Comparison of ENCODE assay signal across 1 cellular context in genomic region chr10:56605043-56605442, GRCh38.
TF ChIP-seq lines count a peak whose summit lies in the region.

No MANE protein-coding gene starts in this region.

TF ChIP-seq in GM23338, 12 proteins besides CTCF, POLR2A, EP300 and RAD21 (continued from another document):
- TF ChIP-seq, protein P1, sequence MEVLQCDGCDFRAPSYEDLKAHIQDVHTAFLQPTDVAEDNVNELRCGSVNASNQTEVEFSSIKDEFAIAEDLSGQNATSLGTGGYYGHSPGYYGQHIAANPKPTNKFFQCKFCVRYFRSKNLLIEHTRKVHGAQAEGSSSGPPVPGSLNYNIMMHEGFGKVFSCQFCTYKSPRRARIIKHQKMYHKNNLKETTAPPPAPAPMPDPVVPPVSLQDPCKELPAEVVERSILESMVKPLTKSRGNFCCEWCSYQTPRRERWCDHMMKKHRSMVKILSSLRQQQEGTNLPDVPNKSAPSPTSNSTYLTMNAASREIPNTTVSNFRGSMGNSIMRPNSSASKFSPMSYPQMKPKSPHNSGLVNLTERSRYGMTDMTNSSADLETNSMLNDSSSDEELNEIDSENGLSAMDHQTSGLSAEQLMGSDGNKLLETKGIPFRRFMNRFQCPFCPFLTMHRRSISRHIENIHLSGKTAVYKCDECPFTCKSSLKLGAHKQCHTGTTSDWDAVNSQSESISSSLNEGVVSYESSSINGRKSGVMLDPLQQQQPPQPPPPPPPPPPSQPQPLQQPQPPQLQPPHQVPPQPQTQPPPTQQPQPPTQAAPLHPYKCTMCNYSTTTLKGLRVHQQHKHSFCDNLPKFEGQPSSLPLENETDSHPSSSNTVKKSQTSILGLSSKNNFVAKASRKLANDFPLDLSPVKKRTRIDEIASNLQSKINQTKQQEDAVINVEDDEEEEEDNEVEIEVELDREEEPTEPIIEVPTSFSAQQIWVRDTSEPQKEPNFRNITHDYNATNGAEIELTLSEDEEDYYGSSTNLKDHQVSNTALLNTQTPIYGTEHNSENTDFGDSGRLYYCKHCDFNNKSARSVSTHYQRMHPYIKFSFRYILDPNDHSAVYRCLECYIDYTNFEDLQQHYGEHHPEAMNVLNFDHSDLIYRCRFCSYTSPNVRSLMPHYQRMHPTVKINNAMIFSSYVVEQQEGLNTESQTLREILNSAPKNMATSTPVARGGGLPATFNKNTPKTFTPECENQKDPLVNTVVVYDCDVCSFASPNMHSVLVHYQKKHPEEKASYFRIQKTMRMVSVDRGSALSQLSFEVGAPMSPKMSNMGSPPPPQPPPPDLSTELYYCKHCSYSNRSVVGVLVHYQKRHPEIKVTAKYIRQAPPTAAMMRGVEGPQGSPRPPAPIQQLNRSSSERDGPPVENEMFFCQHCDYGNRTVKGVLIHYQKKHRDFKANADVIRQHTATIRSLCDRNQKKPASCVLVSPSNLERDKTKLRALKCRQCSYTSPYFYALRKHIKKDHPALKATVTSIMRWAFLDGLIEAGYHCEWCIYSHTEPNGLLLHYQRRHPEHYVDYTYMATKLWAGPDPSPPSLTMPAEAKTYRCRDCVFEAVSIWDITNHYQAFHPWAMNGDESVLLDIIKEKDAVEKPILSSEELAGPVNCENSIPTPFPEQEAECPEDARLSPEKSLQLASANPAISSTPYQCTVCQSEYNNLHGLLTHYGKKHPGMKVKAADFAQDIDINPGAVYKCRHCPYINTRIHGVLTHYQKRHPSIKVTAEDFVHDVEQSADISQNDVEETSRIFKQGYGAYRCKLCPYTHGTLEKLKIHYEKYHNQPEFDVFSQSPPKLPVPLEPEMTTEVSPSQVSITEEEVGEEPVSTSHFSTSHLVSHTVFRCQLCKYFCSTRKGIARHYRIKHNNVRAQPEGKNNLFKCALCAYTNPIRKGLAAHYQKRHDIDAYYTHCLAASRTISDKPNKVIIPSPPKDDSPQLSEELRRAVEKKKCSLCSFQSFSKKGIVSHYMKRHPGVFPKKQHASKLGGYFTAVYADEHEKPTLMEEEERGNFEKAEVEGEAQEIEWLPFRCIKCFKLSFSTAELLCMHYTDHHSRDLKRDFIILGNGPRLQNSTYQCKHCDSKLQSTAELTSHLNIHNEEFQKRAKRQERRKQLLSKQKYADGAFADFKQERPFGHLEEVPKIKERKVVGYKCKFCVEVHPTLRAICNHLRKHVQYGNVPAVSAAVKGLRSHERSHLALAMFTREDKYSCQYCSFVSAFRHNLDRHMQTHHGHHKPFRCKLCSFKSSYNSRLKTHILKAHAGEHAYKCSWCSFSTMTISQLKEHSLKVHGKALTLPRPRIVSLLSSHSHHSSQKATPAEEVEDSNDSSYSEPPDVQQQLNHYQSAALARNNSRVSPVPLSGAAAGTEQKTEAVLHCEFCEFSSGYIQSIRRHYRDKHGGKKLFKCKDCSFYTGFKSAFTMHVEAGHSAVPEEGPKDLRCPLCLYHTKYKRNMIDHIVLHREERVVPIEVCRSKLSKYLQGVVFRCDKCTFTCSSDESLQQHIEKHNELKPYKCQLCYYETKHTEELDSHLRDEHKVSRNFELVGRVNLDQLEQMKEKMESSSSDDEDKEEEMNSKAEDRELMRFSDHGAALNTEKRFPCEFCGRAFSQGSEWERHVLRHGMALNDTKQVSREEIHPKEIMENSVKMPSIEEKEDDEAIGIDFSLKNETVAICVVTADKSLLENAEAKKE (CRISPR knock-in tag; IDR thresholded peaks at IDR 0.05) = no peak
- no peak for TF ChIP-seq EZH2phosphoT487 (IDR thresholded peaks at IDR 0.05; ENCODE audit: unreplicated experiment)
- no peak for TF ChIP-seq STAT1 (IDR thresholded peaks at IDR 0.05; ENCODE audit: unreplicated experiment)
- no peak for TF ChIP-seq ZNF331 (CRISPR knock-in tag; IDR thresholded peaks at IDR 0.05; ENCODE audit: low read depth)
- TF ChIP-seq POLR2AphosphoS5 (IDR thresholded peaks at IDR 0.05; ENCODE audit: low read depth) = no peak
- TF ChIP-seq, protein P2, sequence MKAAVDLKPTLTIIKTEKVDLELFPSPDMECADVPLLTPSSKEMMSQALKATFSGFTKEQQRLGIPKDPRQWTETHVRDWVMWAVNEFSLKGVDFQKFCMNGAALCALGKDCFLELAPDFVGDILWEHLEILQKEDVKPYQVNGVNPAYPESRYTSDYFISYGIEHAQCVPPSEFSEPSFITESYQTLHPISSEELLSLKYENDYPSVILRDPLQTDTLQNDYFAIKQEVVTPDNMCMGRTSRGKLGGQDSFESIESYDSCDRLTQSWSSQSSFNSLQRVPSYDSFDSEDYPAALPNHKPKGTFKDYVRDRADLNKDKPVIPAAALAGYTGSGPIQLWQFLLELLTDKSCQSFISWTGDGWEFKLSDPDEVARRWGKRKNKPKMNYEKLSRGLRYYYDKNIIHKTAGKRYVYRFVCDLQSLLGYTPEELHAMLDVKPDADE (IDR thresholded peaks at IDR 0.05) = no peak
